In genomic region chr22:19865141-19865829, GRCh38 we compare ENCODE assay signal across 24 cellular contexts.
"Had no signal": no experiment of that assay in that cellular context is flagged by ENCODE, and none has a peak within 500 bp of the region (broad histone marks: within the 10 kb centered on the region; RNA-seq: fewer than 3 reads in every experiment).

No MANE protein-coding gene starts in this region.

- H3K4me1 ChIP-seq: breast epithelium, colonic mucosa, gastroesophageal sphincter, heart left ventricle, prostate gland, right atrium auricular region, tibial artery, uterus had no signal

- H3K27ac ChIP-seq: breast epithelium, colonic mucosa, esophagus squamous epithelium, gastroesophageal sphincter, heart left ventricle, prostate gland, right atrium auricular region, tibial artery, uterus had no signal

- H3K27me3 ChIP-seq: breast epithelium, colonic mucosa, esophagus squamous epithelium, gastroesophageal sphincter, heart left ventricle, right atrium auricular region, tibial artery, uterus had no signal

- H3K27me3 Mint-ChIP-seq: activated CD4-positive, alpha-beta T cell treated with anti-CD3 and anti-CD28 coated beads, Interleukin-2, amount 10 ng/mL, durations not matched to agents 7 days and 5 days; activated naive CD8-positive, alpha-beta T cell treated with anti-CD3 and anti-CD28 coated beads, Interleukin-2, amount 50 U/mL, for 24 hours; central memory CD8-positive, alpha-beta T cell; natural killer cell treated with Interleukin-12 subunit alpha and Interleukin-12 subunit beta and Interleukin-15 and Interleukin-18, amount 100 ng/mL, for 72 hours; stimulated activated naive CD8-positive, alpha-beta T cell treated with anti-CD3 and anti-CD28 coated beads, Interleukin-15, amount 100 ng/mL, for 72 hours had no signal

- DNase-seq: activated CD4-positive, alpha-beta T cell treated with anti-CD3 and anti-CD28 coated beads, Interleukin-2, amount 10 ng/mL, durations not matched to agents 7 days and 5 days; activated CD8-positive, alpha-beta T cell treated with anti-CD3 and anti-CD28 coated beads, Interleukin-2, amount 10 ng/mL, durations not matched to agents 7 days and 5 days; activated gamma-delta T cell; activated naive CD4-positive, alpha-beta T cell treated with anti-CD3 and anti-CD28 coated beads, Interleukin-2, amount 50 U/mL, for 16 hours; activated naive CD8-positive, alpha-beta T cell treated with anti-CD3 and anti-CD28 coated beads, Interleukin-2, amount 50 U/mL, for 24 hours; colonic mucosa; esophagus squamous epithelium; midbrain; stimulated activated CD4-positive, alpha-beta T cell treated with anti-CD3 and anti-CD28 coated beads, Interleukin-12 subunit alpha, Interleukin-12 subunit beta, amount 100 ng/mL, for 4 hours; stimulated activated CD4-positive, alpha-beta T cell treated with anti-CD3 and anti-CD28 coated beads, Interleukin-1b, Interleukin-23, amount 100 ng/mL, for 48 hours; stimulated activated naive CD8-positive, alpha-beta T cell treated with anti-CD3 and anti-CD28 coated beads, Interleukin-15, amount 100 ng/mL, for 72 hours; SW 1271; uterus had no signal

- H3K27ac Mint-ChIP-seq: activated CD4-positive, alpha-beta T cell treated with anti-CD3 and anti-CD28 coated beads, Interleukin-2, amount 10 ng/mL, durations not matched to agents 7 days and 5 days; activated CD8-positive, alpha-beta T cell treated with anti-CD3 and anti-CD28 coated beads, Interleukin-2, amount 10 ng/mL, durations not matched to agents 7 days and 5 days; activated naive CD8-positive, alpha-beta T cell treated with anti-CD3 and anti-CD28 coated beads, Interleukin-2, amount 50 U/mL, for 24 hours; activated T-helper 1 cell treated with anti-CD3 and anti-CD28 coated beads, Interleukin-12 subunit alpha, Interleukin-12 subunit beta, Interleukin-2, Interleukin-4 antibody, amounts not matched to agents 30 ng/mL and 10 ng/mL and 1 ng/mL, durations not matched to agents 14 hours and 24 hours and 36 hours; natural killer cell treated with Interleukin-12 subunit alpha and Interleukin-12 subunit beta and Interleukin-15 and Interleukin-18, amount 100 ng/mL, for 72 hours; stimulated activated effector memory CD8-positive, alpha-beta T cell treated with anti-CD3 and anti-CD28 coated beads, Interleukin-12 subunit alpha, Interleukin-12 subunit beta, amount 100 ng/mL, for 72 hours; stimulated activated naive CD8-positive, alpha-beta T cell treated with anti-CD3 and anti-CD28 coated beads, Interleukin-15, amount 100 ng/mL, for 72 hours had no signal

- H3K9me3 ChIP-seq: breast epithelium, colonic mucosa, esophagus squamous epithelium, gastroesophageal sphincter, heart left ventricle, prostate gland, right atrium auricular region, tibial artery, uterus had no signal

- H3K4me3 ChIP-seq: breast epithelium, colonic mucosa, esophagus squamous epithelium, gastroesophageal sphincter, heart left ventricle, prostate gland, right atrium auricular region, tibial artery, uterus had no signal

- H3K4me3 Mint-ChIP-seq: activated CD4-positive, alpha-beta T cell treated with anti-CD3 and anti-CD28 coated beads, Interleukin-2, amount 10 ng/mL, durations not matched to agents 7 days and 5 days; activated CD8-positive, alpha-beta T cell treated with anti-CD3 and anti-CD28 coated beads, Interleukin-2, amount 10 ng/mL, durations not matched to agents 7 days and 5 days; activated naive CD8-positive, alpha-beta T cell treated with anti-CD3 and anti-CD28 coated beads, Interleukin-2, amount 50 U/mL, for 24 hours; activated T-helper 1 cell treated with anti-CD3 and anti-CD28 coated beads, Interleukin-12 subunit alpha, Interleukin-12 subunit beta, Interleukin-2, Interleukin-4 antibody, amounts not matched to agents 30 ng/mL and 10 ng/mL and 1 ng/mL, durations not matched to agents 14 hours and 24 hours and 36 hours; central memory CD8-positive, alpha-beta T cell; natural killer cell treated with Interleukin-12 subunit alpha and Interleukin-12 subunit beta and Interleukin-15 and Interleukin-18, amount 100 ng/mL, for 72 hours; stimulated activated effector memory CD8-positive, alpha-beta T cell treated with anti-CD3 and anti-CD28 coated beads, Interleukin-12 subunit alpha, Interleukin-12 subunit beta, amount 100 ng/mL, for 72 hours; stimulated activated naive CD8-positive, alpha-beta T cell treated with anti-CD3 and anti-CD28 coated beads, Interleukin-15, amount 100 ng/mL, for 72 hours had no signal

- H3K36me3 Mint-ChIP-seq: natural killer cell treated with Interleukin-12 subunit alpha and Interleukin-12 subunit beta and Interleukin-15 and Interleukin-18, amount 100 ng/mL, for 72 hours; stimulated activated effector memory CD8-positive, alpha-beta T cell treated with anti-CD3 and anti-CD28 coated beads, Interleukin-12 subunit alpha, Interleukin-12 subunit beta, amount 100 ng/mL, for 72 hours had no signal

- H3K9me3 Mint-ChIP-seq: activated CD4-positive, alpha-beta T cell treated with anti-CD3 and anti-CD28 coated beads, Interleukin-2, amount 10 ng/mL, durations not matched to agents 7 days and 5 days; activated naive CD8-positive, alpha-beta T cell treated with anti-CD3 and anti-CD28 coated beads, Interleukin-2, amount 50 U/mL, for 24 hours; activated T-helper 1 cell treated with anti-CD3 and anti-CD28 coated beads, Interleukin-12 subunit alpha, Interleukin-12 subunit beta, Interleukin-2, Interleukin-4 antibody, amounts not matched to agents 30 ng/mL and 10 ng/mL and 1 ng/mL, durations not matched to agents 14 hours and 24 hours and 36 hours; central memory CD8-positive, alpha-beta T cell; natural killer cell treated with Interleukin-12 subunit alpha and Interleukin-12 subunit beta and Interleukin-15 and Interleukin-18, amount 100 ng/mL, for 72 hours; stimulated activated effector memory CD8-positive, alpha-beta T cell treated with anti-CD3 and anti-CD28 coated beads, Interleukin-12 subunit alpha, Interleukin-12 subunit beta, amount 100 ng/mL, for 72 hours; stimulated activated naive CD8-positive, alpha-beta T cell treated with anti-CD3 and anti-CD28 coated beads, Interleukin-15, amount 100 ng/mL, for 72 hours had no signal

- H3K36me3 ChIP-seq: breast epithelium, colonic mucosa, esophagus squamous epithelium, gastroesophageal sphincter, heart left ventricle, prostate gland, right atrium auricular region, tibial artery, uterus had no signal

- ATAC-seq: activated CD8-positive, alpha-beta T cell treated with anti-CD3 and anti-CD28 coated beads, Interleukin-2, amount 10 ng/mL, durations not matched to agents 7 days and 5 days; activated naive CD8-positive, alpha-beta T cell treated with anti-CD3 and anti-CD28 coated beads, Interleukin-2, amount 50 U/mL, for 24 hours; gastroesophageal sphincter; heart left ventricle; left lobe of liver; natural killer cell treated with Interleukin-12 subunit alpha and Interleukin-12 subunit beta and Interleukin-15 and Interleukin-18, amount 100 ng/mL, for 72 hours; stimulated activated effector memory CD8-positive, alpha-beta T cell treated with anti-CD3 and anti-CD28 coated beads, Interleukin-12 subunit alpha, Interleukin-12 subunit beta, amount 100 ng/mL, for 72 hours; stimulated activated naive CD8-positive, alpha-beta T cell treated with anti-CD3 and anti-CD28 coated beads, Interleukin-15, amount 100 ng/mL, for 72 hours had no signal

- H3K4me1 Mint-ChIP-seq: activated CD4-positive, alpha-beta T cell treated with anti-CD3 and anti-CD28 coated beads, Interleukin-2, amount 10 ng/mL, durations not matched to agents 7 days and 5 days; activated naive CD8-positive, alpha-beta T cell treated with anti-CD3 and anti-CD28 coated beads, Interleukin-2, amount 50 U/mL, for 24 hours; central memory CD8-positive, alpha-beta T cell; stimulated activated effector memory CD8-positive, alpha-beta T cell treated with anti-CD3 and anti-CD28 coated beads, Interleukin-12 subunit alpha, Interleukin-12 subunit beta, amount 100 ng/mL, for 72 hours; stimulated activated naive CD8-positive, alpha-beta T cell treated with anti-CD3 and anti-CD28 coated beads, Interleukin-15, amount 100 ng/mL, for 72 hours had no signal
